ENCODE assay signal across 12 cellular contexts in genomic region chr14:93787465-93788306, GRCh38. TPM values are rescaled to one million over a fixed set of nuclear protein-coding genes. Genes with fewer than 3 reads are reported as not detected.
DNase-seq lines count a peak whose midpoint lies in the region; ATAC-seq, FAIRE-seq and TF ChIP-seq lines count a peak whose summit lies in the region.
"Had no signal": no experiment of that assay in that cellular context is flagged by ENCODE, and none has a peak within 500 bp of the region (broad histone marks: within the 10 kb centered on the region; RNA-seq: fewer than 3 reads in every experiment).

No MANE protein-coding gene starts in this region.

- H3K4ac ChIP-seq in trophoblast cell (ENCODE audit: low read depth, low read length), result no peak overlapping the region

- FAIRE-seq in small intestine (lab: Jason Lieb, UNC), result no peak
- FAIRE-seq: kidney had no signal

- intact Hi-C loops in Calu3 (cut with micrococcal nuclease; ENCODE audit: unreplicated experiment) (loop anchor here (2.0 kb wide), 1 partner anchor 133 kb away; no protein-coding TSS in a partner anchor), left colon (cut with DNase I, micrococcal nuclease) (no loop called here)

- no peaks in the 10 kb centered on the region for H3K9me3 ChIP-seq in iPS DF 6.9 (ENCODE audit: control insufficient read depth, insufficient read depth, low read length)
- no peaks in the 10 kb centered on the region for H3K9me3 ChIP-seq in trophoblast cell (ENCODE audit: insufficient read depth, low read depth, low read length)
- H3K9me3 ChIP-seq in small intestine (ENCODE audit: control insufficient read depth, low read depth), result no peaks in the 10 kb centered on the region

- DNase-seq in Calu3 (no peak), iPS DF 6.9 (ENCODE audit: low read depth, low spot score) (no peak), trophoblast cell (no peak), small intestine (no peak), NCI-H748 (lab: John Stamatoyannopoulos, UW; ENCODE audit: unreplicated experiment) (no peak), left colon (no peak)
- DNase-seq: activated T-cell treated with anti-CD3 and anti-CD28 coated beads, Interleukin-2, amount 50 U/mL, for 72 hours; kidney; NCI-H1417 treated with DMSO at 0.1 percent for 48 hours; T-helper 9 cell had no signal

- peaks cover 4% of the 10 kb centered on the region for H3K36me3 Mint-ChIP-seq in Calu3 (ENCODE audit: insufficient read depth, unreplicated experiment)

- H3K4me3 ChIP-seq in iPS DF 6.9 (ENCODE audit: low read length) (peak overlapping the region; percentile 80), trophoblast cell (ENCODE audit: low read depth, low read length) (peak overlapping the region; percentile 66), small intestine (ENCODE audit: low read depth in 1 of 2, low read length in 2 of 2) (no peak overlapping the region)

- no TSS peak for BruUV-seq in Calu3 (replicated peaks; lab: Mats Ljungman, UMichigan)

- H3K36me3 ChIP-seq in iPS DF 6.9 (ENCODE audit: control insufficient read depth, insufficient read depth, low read length), result no peaks in the 10 kb centered on the region; the same call in 1 of the 2 replicates
- H3K36me3 ChIP-seq in trophoblast cell (ENCODE audit: control insufficient read depth in 1 of 2, insufficient read depth in 2 of 2, low read length in 2 of 2), result no peaks in the 10 kb centered on the region
- H3K36me3 ChIP-seq in small intestine (ENCODE audit: control insufficient read depth in 2 of 2, insufficient read depth in 2 of 2, low read length in 2 of 2), result no peaks in the 10 kb centered on the region

- no peak for TF ChIP-seq CTCF in Calu3 (IDR thresholded peaks at IDR 0.05; ENCODE audit: unreplicated experiment)

- no peak overlapping the region for H3K18ac ChIP-seq in trophoblast cell (ENCODE audit: low read length)

- no peaks in the 10 kb centered on the region for H3K9me3 Mint-ChIP-seq in Calu3 (ENCODE audit: low read depth, unreplicated experiment)
- H3K9me3 Mint-ChIP-seq: activated T-cell treated with anti-CD3 and anti-CD28 coated beads, Interleukin-2, amount 50 U/mL, for 72 hours had no signal

- H3K4me2 ChIP-seq in trophoblast cell (ENCODE audit: low read length), result peak overlapping the region; percentile 94

- H3K27ac ChIP-seq in angular gyrus (ENCODE audit: low read depth, low read length) (peak overlapping the region; percentile 72), iPS DF 6.9 (ENCODE audit: low read length) (no peak overlapping the region), trophoblast cell (ENCODE audit: low read depth, low read length) (no peak overlapping the region), small intestine (ENCODE audit: low read depth in 1 of 2, low read length in 1 of 2) (no peak overlapping the region)

- H3K27me3 Mint-ChIP-seq in Calu3 (ENCODE audit: unreplicated experiment), result peaks cover 100% of the 10 kb centered on the region

- no peak overlapping the region for H3K23ac ChIP-seq in trophoblast cell (ENCODE audit: low read length)

- no peak overlapping the region for H2BK5ac ChIP-seq in trophoblast cell (ENCODE audit: low read depth, low read length, poor library complexity)

- H4K12ac ChIP-seq in trophoblast cell (ENCODE audit: low read depth, low read length), result no peak overlapping the region

- no peak overlapping the region for H2AK5ac ChIP-seq in trophoblast cell (ENCODE audit: low read length)

- H2BK120ac ChIP-seq in trophoblast cell (ENCODE audit: insufficient read depth, low read length, poor library complexity), result no peak overlapping the region

- no peak overlapping the region for H3K9ac ChIP-seq in trophoblast cell (ENCODE audit: low read length)

- H3K27me3 ChIP-seq in iPS DF 6.9 (ENCODE audit: control insufficient read depth, insufficient read depth, low read length) (peaks cover 11% of the 10 kb centered on the region; the same call in 1 of the 2 replicates), trophoblast cell (ENCODE audit: insufficient read depth, low read length) (peaks cover 28% of the 10 kb centered on the region), small intestine (ENCODE audit: control insufficient read depth in 2 of 2, insufficient read depth in 2 of 2, low read length in 2 of 2) (peaks cover 5 to 8% of the 10 kb centered on the region in 2 donors)

- WGBS in iPS DF 6.9 (ENCODE audit: insufficient coverage, insufficient read length), result no CpG with 5 or more reads among the region's 54 CpGs
- WGBS in trophoblast cell (ENCODE audit: extremely low coverage, insufficient coverage, insufficient read length), result no CpG with 5 or more reads among the region's 54 CpGs
- 17 to 24% (median 18%) methylated on average over 52 to 54 of the region's 54 CpGs for WGBS in small intestine, 3 donors

- peak overlapping the region; percentile 3 for H2AFZ ChIP-seq in trophoblast cell (ENCODE audit: insufficient read depth, low read length, poor library complexity)

- H3K14ac ChIP-seq in trophoblast cell (ENCODE audit: low read length), result no peak overlapping the region

- H3K27ac Mint-ChIP-seq in Calu3 (ENCODE audit: unreplicated experiment), result no peak overlapping the region
- H3K27ac Mint-ChIP-seq: activated T-cell treated with anti-CD3 and anti-CD28 coated beads, Interleukin-2, amount 50 U/mL, for 72 hours had no signal

- H4K8ac ChIP-seq in trophoblast cell (ENCODE audit: low read depth, low read length), result no peak overlapping the region

- peak overlapping the region; percentile 59 for H3K4me3 Mint-ChIP-seq in Calu3 (ENCODE audit: low read depth, unreplicated experiment)

- no peak overlapping the region for H2BK12ac ChIP-seq in trophoblast cell (ENCODE audit: low read length)

- no peak for ATAC-seq in left colon
- ATAC-seq in HG02759 (IDR thresholded peaks at IDR 0.05; ENCODE audit: unreplicated experiment), result no peak
- ATAC-seq: activated T-cell treated with anti-CD3 and anti-CD28 coated beads, Interleukin-2, amount 50 U/mL, for 72 hours had no signal

- H3K4me1 Mint-ChIP-seq in Calu3 (ENCODE audit: low read depth, unreplicated experiment), result no peaks in the 10 kb centered on the region

- H3K79me1 ChIP-seq in trophoblast cell (ENCODE audit: low read length), result no peaks in the 10 kb centered on the region

- H3K4me1 ChIP-seq in iPS DF 6.9 (ENCODE audit: control insufficient read depth, insufficient read depth, low read length), result peaks cover 7% of the 10 kb centered on the region; the same call in 1 of the 2 replicates
- H3K4me1 ChIP-seq in trophoblast cell (ENCODE audit: control insufficient read depth in 1 of 2, insufficient read depth in 2 of 2, low read length in 2 of 2), result peaks cover 0 to 7% of the 10 kb centered on the region in 2 experiments
- no peaks in the 10 kb centered on the region for H3K4me1 ChIP-seq in small intestine (ENCODE audit: control insufficient read depth in 2 of 2, insufficient read depth in 1 of 2, low read depth in 1 of 2, low read length in 1 of 2)

- H4K91ac ChIP-seq in trophoblast cell (ENCODE audit: low read depth, low read length), result no peak overlapping the region

- H3K79me2 ChIP-seq in trophoblast cell (ENCODE audit: control insufficient read depth, insufficient read depth, low read length, poor library complexity), result no peaks in the 10 kb centered on the region

- CTCF ChIA-PET in Calu3 (lab: Charles Lee), result no interaction called here

RNA-seq across cellular contexts. Expression of gene PRIMA1, which starts 0.6 kb away (rescaled TPM):
- total RNA-seq in Calu3 (2022) (not detected in 2 replicates), left colon (1 to 10 TPM; 1.8 to 5.3 TPM)
- polyA plus RNA-seq in trophoblast cell (2013), result 0.18 and 0.21 TPM in 2 replicates
- polyA plus RNA-seq in small intestine, result 10 to 100 TPM in 1 of 3 donors, 1 to 10 TPM in 1, under 1 TPM in 1; 0.22 to 10.4 (median 1.4) TPM
- total RNA-seq: activated T-cell treated with anti-CD3 and anti-CD28 coated beads, Interleukin-2, amount 50 U/mL, for 72 hours had no signal

Comparison
In these comparisons a context has a peak if more than half of its experiments do, and no peak if none do; other contexts are left out.
1. H3K4me3 ChIP-seq: peak in iPS DF 6.9 (single experiment) and trophoblast cell (single experiment); none in small intestine (0 of 2).